ENCODE assay signal across 27 cellular contexts in the genomic region with DNA sequence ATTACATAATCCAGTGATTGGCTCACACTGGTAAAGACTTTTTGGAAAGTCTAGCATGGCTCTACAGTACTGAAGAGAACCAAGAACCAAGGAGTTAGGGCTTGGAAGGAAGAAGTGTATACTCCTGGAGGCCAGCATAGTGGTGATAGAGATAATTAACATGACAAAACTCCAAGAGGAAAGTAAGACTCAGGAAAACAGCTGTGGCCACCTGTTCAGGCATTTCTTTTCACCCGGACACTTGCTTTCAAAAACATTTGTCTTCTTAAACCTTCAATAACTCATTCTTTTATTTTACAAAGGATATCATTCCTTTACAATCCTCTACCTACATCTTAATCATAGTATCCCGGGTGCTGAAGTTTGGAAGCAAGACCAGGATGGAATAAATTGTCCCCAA.
"Had no signal": no experiment of that assay in that cellular context is flagged by ENCODE, and none has a peak within 500 bp of the region (broad histone marks: within the 10 kb centered on the region; RNA-seq: fewer than 3 reads in every experiment).

No MANE protein-coding gene starts in this region.

- H3K4me2 ChIP-seq: hepatocyte, smooth muscle cell had no signal

- H2AFZ ChIP-seq: hepatocyte had no signal

- H3K4me1 ChIP-seq: upper lobe of right lung had no signal

- H3K27ac ChIP-seq: gastroesophageal sphincter, hepatocyte, neutrophil, sigmoid colon, stomach, thyroid gland, upper lobe of right lung, VCaP had no signal

- H3K4me3 ChIP-seq: gastroesophageal sphincter, hepatocyte, sigmoid colon, smooth muscle cell, stomach, thyroid gland, upper lobe of right lung had no signal

- H3K9me3 Mint-ChIP-seq: activated T-helper 1 cell treated with anti-CD3 and anti-CD28 coated beads, Interleukin-12 subunit alpha, Interleukin-12 subunit beta, Interleukin-2, Interleukin-4 antibody, amounts not matched to agents 30 ng/mL and 10 ng/mL and 1 ng/mL, durations not matched to agents 14 hours and 24 hours and 36 hours; mesothelial cell of epicardium had no signal

- H3K4me3 Mint-ChIP-seq: mesothelial cell of epicardium had no signal

- DNase-seq: activated CD4-positive, alpha-beta T cell treated with anti-CD3 and anti-CD28 coated beads for 48 hours; activated CD4-positive, alpha-beta T cell treated with anti-CD3 and anti-CD28 coated beads, Interleukin-2, amount 50 U/mL, for 48 hours; activated CD8-positive, alpha-beta memory T cell treated with anti-CD3 and anti-CD28 coated beads for 24 hours; activated gamma-delta T cell treated with Interleukin-2 at 50 U/mL for 16 hours; activated naive CD4-positive, alpha-beta T cell treated with anti-CD3 and anti-CD28 coated beads, Interleukin-2, amount 50 U/mL, for 16 hours; activated T-cell treated with anti-CD3 and anti-CD28 coated beads, Interleukin-2, amount 50 U/mL, for 1 hour; amniotic stem cell; caudate nucleus; cortex of kidney; immature natural killer cell; kidney; left colon; naive thymus-derived CD8-positive, alpha-beta T cell; sigmoid colon; stimulated activated CD4-positive, alpha-beta T cell treated with anti-CD3 and anti-CD28 coated beads, Interleukin-2, amount 100 ng/mL, for 24 hours; stimulated activated naive B cell treated with anti-CD40 and anti-IgM and Interleukin-4, amounts not matched to agents 10 μg/mL and 1 μg/mL and 100 μg/mL, for 72 hours; stomach; T-helper 9 cell; thyroid gland; upper lobe of right lung had no signal

- H3K27me3 ChIP-seq: gastroesophageal sphincter, hepatocyte, thyroid gland had no signal

- H3K27ac Mint-ChIP-seq: activated T-helper 1 cell treated with anti-CD3 and anti-CD28 coated beads, Interleukin-12 subunit alpha, Interleukin-12 subunit beta, Interleukin-2, Interleukin-4 antibody, amounts not matched to agents 30 ng/mL and 10 ng/mL and 1 ng/mL, durations not matched to agents 14 hours and 24 hours and 36 hours; mesothelial cell of epicardium; naive thymus-derived CD8-positive, alpha-beta T cell; stimulated activated naive B cell treated with anti-CD40 and anti-IgM and Interleukin-4, amounts not matched to agents 10 μg/mL and 1 μg/mL and 100 μg/mL, for 72 hours had no signal

- H3K36me3 Mint-ChIP-seq: mesothelial cell of epicardium; stimulated activated naive B cell treated with anti-CD40 and anti-IgM and Interleukin-4, amounts not matched to agents 10 μg/mL and 1 μg/mL and 100 μg/mL, for 72 hours had no signal

- H3K9me3 ChIP-seq: gastroesophageal sphincter, thyroid gland, upper lobe of right lung had no signal

- H3K79me2 ChIP-seq: hepatocyte had no signal

- H3K36me3 ChIP-seq: neutrophil, thyroid gland had no signal

- H3K4me1 Mint-ChIP-seq: mesothelial cell of epicardium had no signal
